In the genomic region with DNA sequence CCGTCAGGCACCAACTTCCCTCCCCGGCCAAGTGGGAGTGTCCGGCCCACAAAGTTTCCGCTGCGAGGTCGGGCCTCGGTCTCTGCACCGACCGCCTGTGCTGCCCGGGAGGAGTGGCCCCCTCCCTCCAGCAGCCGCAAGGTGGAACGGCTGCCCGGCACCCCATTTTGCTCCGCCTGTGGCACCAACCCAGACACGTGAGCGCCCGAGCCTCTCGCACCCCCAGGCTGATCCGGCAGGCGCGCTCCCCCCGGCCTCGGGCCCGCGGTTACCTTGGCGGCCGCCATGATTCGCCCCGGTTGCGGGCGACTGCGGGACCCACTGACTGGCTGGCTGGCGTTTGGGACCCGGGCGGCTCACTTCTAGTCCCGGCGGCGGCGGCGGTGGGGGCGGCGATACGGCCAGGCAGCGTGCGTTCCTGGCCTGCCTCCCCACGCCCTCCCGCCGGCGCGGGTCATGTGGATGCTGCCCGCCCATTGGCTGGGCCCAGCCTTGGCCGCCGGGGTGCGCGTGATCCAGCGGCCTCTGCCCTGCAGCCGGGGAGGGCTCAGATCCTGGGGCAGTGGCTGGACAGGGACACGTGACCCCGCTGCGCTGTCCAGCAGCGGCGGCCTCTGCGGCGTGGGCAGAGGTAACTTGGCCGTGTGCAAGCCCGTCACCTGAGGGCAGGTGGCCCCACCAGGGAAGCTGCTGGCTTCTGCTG, we compare ENCODE assay signal across 8 cellular contexts. TPM values are rescaled to one million over a fixed set of nuclear protein-coding genes. Genes with fewer than 3 reads are reported as not detected.
DNase-seq lines count a peak whose midpoint lies in the region; ATAC-seq, FAIRE-seq and TF ChIP-seq lines count a peak whose summit lies in the region.

A gene with protein sequence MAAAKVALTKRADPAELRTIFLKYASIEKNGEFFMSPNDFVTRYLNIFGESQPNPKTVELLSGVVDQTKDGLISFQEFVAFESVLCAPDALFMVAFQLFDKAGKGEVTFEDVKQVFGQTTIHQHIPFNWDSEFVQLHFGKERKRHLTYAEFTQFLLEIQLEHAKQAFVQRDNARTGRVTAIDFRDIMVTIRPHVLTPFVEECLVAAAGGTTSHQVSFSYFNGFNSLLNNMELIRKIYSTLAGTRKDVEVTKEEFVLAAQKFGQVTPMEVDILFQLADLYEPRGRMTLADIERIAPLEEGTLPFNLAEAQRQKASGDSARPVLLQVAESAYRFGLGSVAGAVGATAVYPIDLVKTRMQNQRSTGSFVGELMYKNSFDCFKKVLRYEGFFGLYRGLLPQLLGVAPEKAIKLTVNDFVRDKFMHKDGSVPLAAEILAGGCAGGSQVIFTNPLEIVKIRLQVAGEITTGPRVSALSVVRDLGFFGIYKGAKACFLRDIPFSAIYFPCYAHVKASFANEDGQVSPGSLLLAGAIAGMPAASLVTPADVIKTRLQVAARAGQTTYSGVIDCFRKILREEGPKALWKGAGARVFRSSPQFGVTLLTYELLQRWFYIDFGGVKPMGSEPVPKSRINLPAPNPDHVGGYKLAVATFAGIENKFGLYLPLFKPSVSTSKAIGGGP (minus strand): TSS at position 429 of the 703 bp plus-strand sequence. CDS start 142 bp downstream, at position 287.

- TF ChIP-seq POLR2A in adrenal gland (IDR thresholded peaks at IDR 0.05) (peak; percentile 59 to 85), prostate gland (IDR thresholded peaks at IDR 0.05) (peak; percentile 65)

- ATAC-seq in HG02571 (IDR thresholded peaks at IDR 0.05; ENCODE audit: unreplicated experiment) (peak; percentile 80), left cardiac atrium (peak; percentile 99)

- H3K9me3 ChIP-seq in adrenal gland (replicated peaks in 1 of 3) (no peaks in the 10 kb centered on the region), prostate gland (no peaks in the 10 kb centered on the region)

- DNase-seq in GM12864 (ENCODE audit: low read depth) (peak; percentile 34), NCI-H1092 (lab: John Stamatoyannopoulos, UW) (peak; percentile 74), T-helper 1 cell (peak; percentile 37 to 72 (median 49)), adrenal gland (peak; percentile 93 to 96 (median 96)), left cardiac atrium (peak; percentile 94), prostate gland (ENCODE audit: low spot score) (peak; percentile 77), urothelium cell line (ENCODE audit: low spot score) (peak; percentile 99)

- TF ChIP-seq CTCF in GM12864 (IDR thresholded peaks at IDR 0.05; ENCODE audit: low read depth, low read length, missing control alignments) (no peak), adrenal gland (IDR thresholded peaks at IDR 0.05) (peak in 1 of 6 experiments; percentile 13), prostate gland (IDR thresholded peaks at IDR 0.05) (peak in 1 of 4 experiments; percentile 4)

- H3K27me3 ChIP-seq in adrenal gland = no peaks in the 10 kb centered on the region
- no peaks in the 10 kb centered on the region for H3K27me3 ChIP-seq in prostate gland (replicated peaks; ENCODE audit: insufficient read depth)

- H3K4me1 ChIP-seq in adrenal gland (replicated peaks in 1 of 2) = peaks cover 16 to 26% of the 10 kb centered on the region in 2 donors
- peaks cover 2% of the 10 kb centered on the region for H3K4me1 ChIP-seq in prostate gland (replicated peaks)

- FAIRE-seq in urothelium cell line (lab: Jason Lieb, UNC) = peak; percentile 99

- H3K4me3 ChIP-seq in GM12864 (ENCODE audit: low read depth, low read length) (peak within 1 kb of the TSS; percentile 83), adrenal gland (peak within 1 kb of the TSS; percentile 50 to 91 (median 78)), prostate gland (peak within 1 kb of the TSS; percentile 87 to 89)

- peak within 1 kb of the TSS; percentile 87 to 99 (median 98) for H3K27ac ChIP-seq in adrenal gland
- H3K27ac ChIP-seq in prostate gland = peak within 1 kb of the TSS; percentile 93 to 96

- intact Hi-C loops in adrenal gland (cut with DNase I) = no loop called here
- intact Hi-C loops in left cardiac atrium (cut with DNase I) = no loop called here
- intact Hi-C loops in prostate gland (cut with DNase I) = loop anchor here (10.0 kb wide), 1 partner anchor 703 kb away; a partner anchor contains a TSS

- WGBS in adrenal gland, 4 donors = 0 to 1% (median 0%) methylated on average over 1 to 66 of the region's 66 CpGs
- WGBS in prostate gland = under 1% methylated on average over 41 of the region's 66 CpGs

- no peaks in the 10 kb centered on the region for H3K36me3 ChIP-seq in adrenal gland (replicated peaks in 1 of 2)
- H3K36me3 ChIP-seq in prostate gland = no peaks in the 10 kb centered on the region

RNA-seq across cellular contexts. Expression of the gene that starts here (rescaled TPM):
- 10 to 100 TPM; 20.0 to 49.7 (median 33.9) TPM for total RNA-seq in adrenal gland
- 10 to 100 TPM; 10.8 to 41.3 (median 11.7) TPM for polyA plus RNA-seq in adrenal gland
- total RNA-seq in left cardiac atrium = 10 to 100 TPM; 14.6 to 20.4 TPM
- total RNA-seq in prostate gland = 10 to 100 TPM; 14.4 to 41.6 TPM

Comparison
In these comparisons a context has a peak if more than half of its experiments do, and no peak if none do; other contexts are left out.
1. Peak in every context shown above with its lines: DNase-seq, ATAC-seq, H3K4me3 ChIP-seq and H3K27ac ChIP-seq.
2. DNase-seq: peak in every context shown above with its lines; median percentile 99 in urothelium cell line; 96 in adrenal gland; 94 in left cardiac atrium; 77 in prostate gland; 74 in NCI-H1092; 49 in T-helper 1 cell; 34 in GM12864.